1 cellular context compared by ENCODE assay signal in the genomic region with DNA sequence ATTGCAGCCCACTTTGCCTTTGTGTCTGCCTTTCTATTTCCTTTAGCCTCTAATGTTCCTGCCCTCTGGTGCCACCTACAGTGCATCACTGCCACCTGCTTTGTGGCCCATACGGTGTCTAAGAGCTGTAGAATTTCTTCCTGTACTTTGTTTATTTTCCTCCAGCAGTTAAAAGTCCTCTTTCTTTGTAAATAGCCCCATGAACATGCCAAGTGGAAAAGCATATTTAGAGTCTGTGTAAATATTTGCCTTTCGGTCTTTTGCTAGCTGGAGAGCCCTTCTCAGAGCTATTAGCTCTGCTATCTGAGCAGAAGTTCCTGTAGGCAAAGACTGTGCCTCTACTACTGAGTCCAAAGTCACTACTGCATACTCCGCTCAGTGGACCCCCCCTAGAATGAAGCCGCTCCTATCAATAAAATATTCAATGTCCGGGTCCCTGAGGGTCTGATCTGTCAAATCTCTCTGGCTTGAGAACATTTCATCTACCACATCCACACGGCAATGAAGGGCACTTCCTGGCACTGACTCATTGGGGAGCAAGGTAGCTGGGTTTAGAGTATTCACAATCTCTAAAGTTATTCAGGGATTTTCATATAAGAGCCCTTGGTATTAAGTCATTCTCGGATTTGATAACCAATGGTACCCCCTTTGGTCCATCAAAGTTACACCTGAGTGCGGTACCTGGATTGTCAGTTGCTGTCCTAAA.
TF ChIP-seq lines count a peak whose summit lies in the region.

No MANE protein-coding gene starts in this region.

TF ChIP-seq in GM12878, 131 proteins besides CTCF, POLR2A, EP300 and RAD21:
- peak; percentile 49; the same call in 1 of the 2 replicates for TF ChIP-seq SMC3 (IDR thresholded peaks at IDR 0.05; ENCODE audit: borderline replicate concordance, low read length)
- TF ChIP-seq YBX1 (IDR thresholded peaks at IDR 0.05): no peak
